In the genomic region with DNA sequence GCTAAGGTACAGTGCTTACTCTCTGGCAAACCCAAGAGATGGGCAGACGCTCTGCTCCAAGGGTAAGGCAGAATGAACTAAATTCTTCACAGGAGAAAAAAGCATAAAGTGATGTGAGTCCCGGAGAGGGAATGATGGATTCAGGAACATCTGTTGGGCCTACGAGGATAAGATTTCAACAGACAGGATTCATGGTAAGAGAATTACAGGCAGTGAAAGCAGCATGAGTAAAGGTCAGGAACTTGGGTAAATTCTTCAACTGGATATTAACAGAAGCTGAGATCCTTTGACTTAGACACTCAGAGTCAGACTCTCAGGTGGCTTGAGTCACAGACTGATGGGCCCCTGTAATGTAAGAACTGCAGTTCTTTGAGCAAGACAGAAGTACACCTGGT, we compare ENCODE assay signal across 28 cellular contexts.
"Had no signal": no experiment of that assay in that cellular context is flagged by ENCODE, and none has a peak within 500 bp of the region (broad histone marks: within the 10 kb centered on the region; RNA-seq: fewer than 3 reads in every experiment).

No MANE protein-coding gene starts in this region.

- H3K36me3 Mint-ChIP-seq: immature natural killer cell; mesothelial cell of epicardium; naive B cell; natural killer cell; stimulated activated memory B cell treated with anti-CD40 and anti-IgM and Interleukin-4, amounts not matched to agents 10 μg/mL and 1 μg/mL and 100 μg/mL, for 72 hours; type B pancreatic cell had no signal

- H3K4me1 Mint-ChIP-seq: immature natural killer cell; naive B cell; natural killer cell; stimulated activated memory B cell treated with anti-CD40 and anti-IgM and Interleukin-4, amounts not matched to agents 10 μg/mL and 1 μg/mL and 100 μg/mL, for 72 hours; stimulated activated naive CD8-positive, alpha-beta T cell treated with anti-CD3 and anti-CD28 coated beads, Interleukin-15, amount 100 ng/mL, for 72 hours had no signal

- H3K27ac ChIP-seq: lower lobe of right lung, neutrophil, ovary, right atrium auricular region, right lobe of liver, tibial nerve, uterus had no signal

- H3K27ac Mint-ChIP-seq: immature natural killer cell; mesothelial cell of epicardium; natural killer cell; progenitor cell of endocrine pancreas; stimulated activated memory B cell treated with anti-CD40 and anti-IgM and Interleukin-4, amounts not matched to agents 10 μg/mL and 1 μg/mL and 100 μg/mL, for 72 hours; stimulated activated naive CD8-positive, alpha-beta T cell treated with anti-CD3 and anti-CD28 coated beads, Interleukin-15, amount 100 ng/mL, for 72 hours; type B pancreatic cell had no signal

- H3K27me3 Mint-ChIP-seq: progenitor cell of endocrine pancreas had no signal

- H3K4me3 ChIP-seq: lower lobe of right lung, ovary, right atrium auricular region, right lobe of liver, smooth muscle cell, tibial nerve, uterus had no signal

- H3K9me3 ChIP-seq: lower lobe of right lung, neutrophil, ovary, right atrium auricular region, right lobe of liver, tibial nerve, uterus had no signal

- H3K4me2 ChIP-seq: smooth muscle cell had no signal

- H3K36me3 ChIP-seq: lower lobe of right lung, neutrophil, ovary, right atrium auricular region, right lobe of liver, tibial nerve, uterus had no signal

- DNase-seq: hypothalamus; immature natural killer cell; kidney; lower lobe of right lung; mammary epithelial cell; mesenchymal stem cell; naive B cell; natural killer cell; occipital lobe; ovary; right lobe of liver; stimulated activated CD4-positive, alpha-beta T cell treated with anti-CD3 and anti-CD28 coated beads, Interleukin-1b, Interleukin-23, amount 100 ng/mL, for 48 hours; stimulated activated CD4-positive, alpha-beta T cell treated with anti-CD3 and anti-CD28 coated beads, Interleukin-2, amount 100 ng/mL, for 48 hours; stimulated activated CD4-positive, alpha-beta T cell treated with anti-CD3 and anti-CD28 coated beads, Interleukin-4, amount 100 ng/mL, for 4 hours; stimulated activated CD8-positive, alpha-beta memory T cell treated with anti-CD3 and anti-CD28 coated beads, Interleukin-4, amount 100 ng/mL, for 48 hours; stimulated activated naive CD4-positive, alpha-beta T cell treated with Interleukin-2 at 50 U/mL for 16 hours; stimulated activated naive CD8-positive, alpha-beta T cell treated with anti-CD3 and anti-CD28 coated beads, Interleukin-15, amount 100 ng/mL, for 72 hours; substantia nigra; uterus had no signal

- H3K27me3 ChIP-seq: ovary, right atrium auricular region, right lobe of liver, tibial nerve, uterus had no signal

- H3K4me3 Mint-ChIP-seq: immature natural killer cell; mesothelial cell of epicardium; naive B cell; natural killer cell; neural crest cell; stimulated activated memory B cell treated with anti-CD40 and anti-IgM and Interleukin-4, amounts not matched to agents 10 μg/mL and 1 μg/mL and 100 μg/mL, for 72 hours; stimulated activated naive CD8-positive, alpha-beta T cell treated with anti-CD3 and anti-CD28 coated beads, Interleukin-15, amount 100 ng/mL, for 72 hours; type B pancreatic cell had no signal

- H3K9me3 Mint-ChIP-seq: immature natural killer cell; mesothelial cell of epicardium; naive B cell; natural killer cell; neural crest cell; stimulated activated memory B cell treated with anti-CD40 and anti-IgM and Interleukin-4, amounts not matched to agents 10 μg/mL and 1 μg/mL and 100 μg/mL, for 72 hours; stimulated activated naive CD8-positive, alpha-beta T cell treated with anti-CD3 and anti-CD28 coated beads, Interleukin-15, amount 100 ng/mL, for 72 hours; type B pancreatic cell had no signal

- H3K4me1 ChIP-seq: lower lobe of right lung, uterus had no signal
